9 cellular contexts compared by ENCODE assay signal in genomic region chr15:30953731-30954378, GRCh38. TPM values are rescaled to one million over a fixed set of nuclear protein-coding genes. Genes with fewer than 3 reads are reported as not detected.
DNase-seq lines count a peak whose midpoint lies in the region; ATAC-seq and TF ChIP-seq lines count a peak whose summit lies in the region.
"Had no signal": no experiment of that assay in that cellular context is flagged by ENCODE, and none has a peak within 500 bp of the region (broad histone marks: within the 10 kb centered on the region; RNA-seq: fewer than 3 reads in every experiment).

No MANE protein-coding gene starts in this region.

- no peaks in the 10 kb centered on the region for H3K9me3 ChIP-seq in CD4-positive, alpha-beta T cell (ENCODE audit: control insufficient read depth, low read length)
- H3K9me3 ChIP-seq: Peyer's patch had no signal

- POLR2A ChIA-PET in CD4-positive, alpha-beta T cell (lab: Charles Lee): no interaction called here

- H3K27me3 ChIP-seq in HL-60 (ENCODE audit: insufficient read depth, poor library complexity, severe bottlenecking) (no peaks in the 10 kb centered on the region), kidney epithelial cell (ENCODE audit: control insufficient read depth, insufficient read depth, low read length) (no peaks in the 10 kb centered on the region)
- H3K27me3 ChIP-seq in CD4-positive, alpha-beta T cell (ENCODE audit: control insufficient read depth, insufficient read depth, low read length): no peaks in the 10 kb centered on the region
- H3K27me3 ChIP-seq: Peyer's patch had no signal

- intact Hi-C loops in CD4-positive, alpha-beta T cell (cut with DNase I, micrococcal nuclease): no loop called here

- peaks cover 0 to 4% of the 10 kb centered on the region in 2 donors for H3K9me3 Mint-ChIP-seq in activated naive CD4-positive, alpha-beta T cell treated with anti-CD3 and anti-CD28 coated beads, Interleukin-2, amount 50 U/mL, for 72 hours
- H3K9me3 Mint-ChIP-seq in CD4-positive, alpha-beta T cell: no peaks in the 10 kb centered on the region

- H3K27me3 Mint-ChIP-seq in CD4-positive, alpha-beta T cell: no peaks in the 10 kb centered on the region

- no peak for TF ChIP-seq CTCF in HL-60 (IDR thresholded peaks at IDR 0.05; ENCODE audit: insufficient read depth, low read length)
- TF ChIP-seq CTCF in kidney epithelial cell (IDR thresholded peaks at IDR 0.05; ENCODE audit: insufficient read depth, low read length, poor library complexity, severe bottlenecking): no peak
- TF ChIP-seq CTCF in CD4-positive, alpha-beta T cell (IDR thresholded peaks at IDR 0.05): no peak
- TF ChIP-seq CTCF in GM20000 (IDR thresholded peaks at IDR 0.05; ENCODE audit: extremely low read depth, missing control alignments): no peak

- DNase-seq in ACHN (peak; percentile 62), HL-60 (ENCODE audit: low read depth in 1 of 2, low spot score in 1 of 2) (peak; percentile 41 to 51), kidney epithelial cell (ENCODE audit: low read depth) (peak; percentile 54), DMS53 treated with DMSO at 0.1 percent for 48 hours (lab: John Stamatoyannopoulos, UW; ENCODE audit: unreplicated experiment) (no peak), GOT3 (lab: John Stamatoyannopoulos, UW) (no peak), GM20000 (ENCODE audit: low spot score) (no peak)
- peak in 1 of 2 donors; percentile 8 for DNase-seq in activated naive CD4-positive, alpha-beta T cell treated with anti-CD3 and anti-CD28 coated beads, Interleukin-2, amount 50 U/mL, for 72 hours (ENCODE audit: low spot score in 2 of 2)
- no peak for DNase-seq in CD4-positive, alpha-beta T cell
- DNase-seq: Peyer's patch had no signal

- H3K4me1 Mint-ChIP-seq in CD4-positive, alpha-beta T cell (ENCODE audit: low read depth): no peaks in the 10 kb centered on the region

- ATAC-seq in activated naive CD4-positive, alpha-beta T cell treated with anti-CD3 and anti-CD28 coated beads, Interleukin-2, amount 50 U/mL, for 72 hours: peak; percentile 50 to 74
- no peak for ATAC-seq in CD4-positive, alpha-beta T cell (ENCODE audit: poor library complexity)

- no peak overlapping the region for H3K4me3 Mint-ChIP-seq in CD4-positive, alpha-beta T cell

- CTCF ChIA-PET in CD4-positive, alpha-beta T cell (lab: Charles Lee): no interaction called here

- peaks cover 20 to 27% of the 10 kb centered on the region in 2 donors for H3K36me3 Mint-ChIP-seq in activated naive CD4-positive, alpha-beta T cell treated with anti-CD3 and anti-CD28 coated beads, Interleukin-2, amount 50 U/mL, for 72 hours
- peaks cover 98% of the 10 kb centered on the region for H3K36me3 Mint-ChIP-seq in CD4-positive, alpha-beta T cell (ENCODE audit: low read depth)

- in situ Hi-C loops in ACHN (cut with HindIII; ENCODE audit: low pct_ligation_motif_present, low pct_unique_long_range_greater_than_20kb, low sequenced_read_pairs): no loop called here

- no peaks in the 10 kb centered on the region for H3K36me3 ChIP-seq in kidney epithelial cell (ENCODE audit: control insufficient read depth, insufficient read depth, low read length)

- H3K4me3 ChIP-seq in HL-60 (replicated peaks; ENCODE audit: insufficient read depth, low read length) (no peak overlapping the region), kidney epithelial cell (ENCODE audit: low read depth, low read length) (no peak overlapping the region)
- H3K4me3 ChIP-seq: Peyer's patch had no signal

- peak overlapping the region; percentile 11 to 73 for H3K27ac Mint-ChIP-seq in activated naive CD4-positive, alpha-beta T cell treated with anti-CD3 and anti-CD28 coated beads, Interleukin-2, amount 50 U/mL, for 72 hours
- no peak overlapping the region for H3K27ac Mint-ChIP-seq in CD4-positive, alpha-beta T cell

- H3K27ac ChIP-seq in HL-60 (replicated peaks): no peak overlapping the region
- H3K27ac ChIP-seq in CD4-positive, alpha-beta T cell (ENCODE audit: low read depth, low read length): no peak overlapping the region
- H3K27ac ChIP-seq: Peyer's patch had no signal

RNA-seq across cellular contexts. Expression of gene MTMR10, which starts 37.6 kb away (rescaled TPM):
- 10 to 100 TPM; 13.1 to 14.5 TPM for total RNA-seq in activated naive CD4-positive, alpha-beta T cell treated with anti-CD3 and anti-CD28 coated beads, Interleukin-2, amount 50 U/mL, for 72 hours
- 18.8 and 22.4 TPM in 2 replicates for total RNA-seq in kidney epithelial cell
- 10 to 100 TPM; 41.2 to 42.0 TPM for total RNA-seq in CD4-positive, alpha-beta T cell

RNA-seq across cellular contexts. Expression of gene FAN1, which starts 50.1 kb away (rescaled TPM):
- total RNA-seq in activated naive CD4-positive, alpha-beta T cell treated with anti-CD3 and anti-CD28 coated beads, Interleukin-2, amount 50 U/mL, for 72 hours: 10 to 100 TPM; 17.4 to 24.3 TPM
- 12.1 and 16.1 TPM in 2 replicates for total RNA-seq in kidney epithelial cell
- total RNA-seq in CD4-positive, alpha-beta T cell: 10 to 100 TPM; 15.3 to 15.9 TPM

Comparison
In these comparisons a context has a peak if more than half of its experiments do, and no peak if none do; other contexts are left out.
1. DNase-seq: peak in ACHN (single experiment), HL-60 (2 of 2) and kidney epithelial cell (single experiment); none in CD4-positive, alpha-beta T cell (0 of 10), DMS53 treated with DMSO at 0.1 percent for 48 hours (single experiment), GOT3 (single experiment) and GM20000 (single experiment).